In genomic region chr1:20964540-20965484, GRCh38 we compare ENCODE assay signal across 8 cellular contexts.
A peak's percentile ranks its signal among the peaks of the same experiment; 100 is the strongest.
DNase-seq lines count a peak whose midpoint lies in the region; ATAC-seq and TF ChIP-seq lines count a peak whose summit lies in the region.

No MANE protein-coding gene starts in this region.

- peaks cover 13% of the 10 kb centered on the region for H3K4me1 Mint-ChIP-seq in activated CD8-positive, alpha-beta T cell treated with anti-CD3 and anti-CD28 coated beads, Interleukin-2, amount 10 ng/mL, durations not matched to agents 7 days and 5 days (ENCODE audit: low read depth)
- H3K4me1 Mint-ChIP-seq in activated CD8-positive, alpha-beta T cell treated with anti-CD3 and anti-CD28 coated beads for 36 hours (ENCODE audit: low read depth) = peaks cover 5% of the 10 kb centered on the region

- H3K9me3 Mint-ChIP-seq in activated CD8-positive, alpha-beta T cell treated with anti-CD3 and anti-CD28 coated beads, Interleukin-2, amount 10 ng/mL, durations not matched to agents 7 days and 5 days (ENCODE audit: insufficient read depth) = no peaks in the 10 kb centered on the region
- H3K9me3 Mint-ChIP-seq in activated CD8-positive, alpha-beta T cell treated with anti-CD3 and anti-CD28 coated beads for 36 hours = no peaks in the 10 kb centered on the region

- peaks cover 23% of the 10 kb centered on the region for H3K36me3 Mint-ChIP-seq in activated CD8-positive, alpha-beta T cell treated with anti-CD3 and anti-CD28 coated beads, Interleukin-2, amount 10 ng/mL, durations not matched to agents 7 days and 5 days (ENCODE audit: low read depth)
- H3K36me3 Mint-ChIP-seq in activated CD8-positive, alpha-beta T cell treated with anti-CD3 and anti-CD28 coated beads for 36 hours (ENCODE audit: low read depth) = peaks cover 18% of the 10 kb centered on the region

- H3K9me3 ChIP-seq in neutrophil = no peaks in the 10 kb centered on the region
- no peaks in the 10 kb centered on the region for H3K9me3 ChIP-seq in BE2C

- H3K4me1 ChIP-seq in neutrophil (ENCODE audit: control insufficient read depth in 1 of 2, insufficient read depth in 1 of 2, low read depth in 1 of 2, low read length in 1 of 2) (peaks cover 35 to 42% of the 10 kb centered on the region in 2 experiments), BE2C (no peaks in the 10 kb centered on the region)

- H3K4me3 ChIP-seq in neutrophil (ENCODE audit: low read depth in 1 of 2, low read length in 1 of 2) (peak overlapping the region; percentile 24 to 49), BE2C (ENCODE audit: low read depth, low read length) (no peak overlapping the region)

- TF ChIP-seq CTCF in activated CD8-positive, alpha-beta T cell treated with anti-CD3 and anti-CD28 coated beads for 36 hours (IDR thresholded peaks at IDR 0.05) = no peak
- no peak for TF ChIP-seq CTCF in neutrophil (IDR thresholded peaks at IDR 0.05)
- TF ChIP-seq CTCF in BE2C (IDR thresholded peaks at IDR 0.05; ENCODE audit: low read depth, low read length) = no peak

- DNase-seq in activated CD8-positive, alpha-beta T cell treated with anti-CD3 and anti-CD28 coated beads, Interleukin-2, amount 10 ng/mL, durations not matched to agents 7 days and 5 days = no peak
- no peak for DNase-seq in activated CD8-positive, alpha-beta T cell treated with anti-CD3 and anti-CD28 coated beads for 36 hours
- DNase-seq in NOMO-1 treated with dmso at 0.1 percent for 144 hours (lab: John Stamatoyannopoulos, UW; ENCODE audit: unreplicated experiment) = peak; percentile 70
- DNase-seq in NCI-H82 treated with DMSO at 0.1 percent for 48 hours (lab: John Stamatoyannopoulos, UW; ENCODE audit: unreplicated experiment) = no peak
- DNase-seq in HPDE6-E6E7 (ENCODE audit: extremely low spot score) = no peak
- no peak for DNase-seq in BE2C

- POLR2A ChIA-PET in activated CD8-positive, alpha-beta T cell treated with anti-CD3 and anti-CD28 coated beads, Interleukin-2, amount 10 ng/mL, durations not matched to agents 7 days and 5 days (lab: Charles Lee) = no interaction called here
- POLR2A ChIA-PET in activated CD8-positive, alpha-beta T cell treated with anti-CD3 and anti-CD28 coated beads for 36 hours (lab: Charles Lee) = no interaction called here

- CTCF ChIA-PET in activated CD8-positive, alpha-beta T cell treated with anti-CD3 and anti-CD28 coated beads, Interleukin-2, amount 10 ng/mL, durations not matched to agents 7 days and 5 days (lab: Charles Lee) = interaction anchor here (1.7 to 1.9 kb wide), 2 partner anchors 230 to 231 kb away, joined by 5 to 6 read pairs; no protein-coding TSS in a partner anchor
- CTCF ChIA-PET in activated CD8-positive, alpha-beta T cell treated with anti-CD3 and anti-CD28 coated beads for 36 hours (lab: Charles Lee) = no interaction called here

- H3K27ac Mint-ChIP-seq in activated CD8-positive, alpha-beta T cell treated with anti-CD3 and anti-CD28 coated beads, Interleukin-2, amount 10 ng/mL, durations not matched to agents 7 days and 5 days = peak overlapping the region; percentile 62
- H3K27ac Mint-ChIP-seq in activated CD8-positive, alpha-beta T cell treated with anti-CD3 and anti-CD28 coated beads for 36 hours = no peak overlapping the region

- intact Hi-C loops in activated CD8-positive, alpha-beta T cell treated with anti-CD3 and anti-CD28 coated beads for 36 hours (cut with micrococcal nuclease) = no loop called here

- H3K4me3 Mint-ChIP-seq in activated CD8-positive, alpha-beta T cell treated with anti-CD3 and anti-CD28 coated beads, Interleukin-2, amount 10 ng/mL, durations not matched to agents 7 days and 5 days = no peak overlapping the region
- H3K4me3 Mint-ChIP-seq in activated CD8-positive, alpha-beta T cell treated with anti-CD3 and anti-CD28 coated beads for 36 hours = no peak overlapping the region

- peak overlapping the region; percentile 90 for H3K27ac ChIP-seq in neutrophil

- H3K27me3 ChIP-seq in neutrophil (no peaks in the 10 kb centered on the region), BE2C (no peaks in the 10 kb centered on the region)

- no peak for ATAC-seq in activated CD8-positive, alpha-beta T cell treated with anti-CD3 and anti-CD28 coated beads, Interleukin-2, amount 10 ng/mL, durations not matched to agents 7 days and 5 days
- ATAC-seq in activated CD8-positive, alpha-beta T cell treated with anti-CD3 and anti-CD28 coated beads for 36 hours = no peak
- peak; percentile 53 for ATAC-seq in HG03060 (IDR thresholded peaks at IDR 0.05; ENCODE audit: low read depth, unreplicated experiment)

- H3K27me3 Mint-ChIP-seq in activated CD8-positive, alpha-beta T cell treated with anti-CD3 and anti-CD28 coated beads, Interleukin-2, amount 10 ng/mL, durations not matched to agents 7 days and 5 days (ENCODE audit: low read depth) = no peaks in the 10 kb centered on the region
- no peaks in the 10 kb centered on the region for H3K27me3 Mint-ChIP-seq in activated CD8-positive, alpha-beta T cell treated with anti-CD3 and anti-CD28 coated beads for 36 hours

- H3K36me3 ChIP-seq in neutrophil = peaks cover 9% of the 10 kb centered on the region
- no peaks in the 10 kb centered on the region for H3K36me3 ChIP-seq in BE2C
